In genomic region chr20:63370623-63371176, GRCh38 we compare ENCODE assay signal across 17 cellular contexts. TPM values are rescaled to one million over a fixed set of nuclear protein-coding genes. Genes with fewer than 3 reads are reported as not detected.
DNase-seq lines count a peak whose midpoint lies in the region; ATAC-seq and TF ChIP-seq lines count a peak whose summit lies in the region.
"Had no signal": no experiment of that assay in that cellular context is flagged by ENCODE, and none has a peak within 500 bp of the region (broad histone marks: within the 10 kb centered on the region; RNA-seq: fewer than 3 reads in every experiment).

No MANE protein-coding gene starts in this region.

- H3K27ac Mint-ChIP-seq in natural killer cell: no peak overlapping the region
- H3K27ac Mint-ChIP-seq: CD8-positive, alpha-beta memory T cell had no signal

- ATAC-seq in right cardiac atrium: peak; percentile 38 to 52
- ATAC-seq in natural killer cell: no peak
- ATAC-seq in GM21360 (IDR thresholded peaks at IDR 0.05; ENCODE audit: unreplicated experiment): no peak
- ATAC-seq: K562 had no signal

- no peaks in the 10 kb centered on the region for H3K9me3 ChIP-seq in right cardiac atrium (ENCODE audit: control insufficient read depth, low read length)
- H3K9me3 ChIP-seq: SJSA1 had no signal

- DNase-seq in NCI-H1694 treated with DMSO at 0.1 percent for 48 hours (lab: John Stamatoyannopoulos, UW) (peak; percentile 59), NCI-H1694 (lab: John Stamatoyannopoulos, UW) (no peak), G401 (ENCODE audit: low spot score) (peak; percentile 69), cerebellar cortex (ENCODE audit: low spot score) (peak; percentile 60), right cardiac atrium (peak in 2 of 3 donors; percentile 51 to 61), NCI-H446 (lab: John Stamatoyannopoulos, UW) (no peak), natural killer cell (no peak)
- DNase-seq: 8988T; CD8-positive, alpha-beta memory T cell; DND-41; GDM1; NCI-H510A treated with DMSO at 0.1 percent for 48 hours; SW 1271 had no signal

- H3K4me1 ChIP-seq in right cardiac atrium (ENCODE audit: control insufficient read depth, insufficient read depth, low read length): no peaks in the 10 kb centered on the region
- H3K4me1 ChIP-seq: SJSA1 had no signal

- intact Hi-C loops in right cardiac atrium (cut with DNase I) (no loop called here), natural killer cell (cut with micrococcal nuclease) (no loop called here)

- H3K27me3 Mint-ChIP-seq in natural killer cell (ENCODE audit: low read depth in 2 of 2): no peaks in the 10 kb centered on the region

- no peaks in the 10 kb centered on the region for H3K4me1 Mint-ChIP-seq in natural killer cell
- H3K4me1 Mint-ChIP-seq: CD8-positive, alpha-beta memory T cell had no signal

- TF ChIP-seq CTCF in natural killer cell (IDR thresholded peaks at IDR 0.05): no peak

- no peak overlapping the region for H3K27ac ChIP-seq in right cardiac atrium (ENCODE audit: low read length)
- H3K27ac ChIP-seq: SJSA1 had no signal

- H3K4me3 ChIP-seq in right cardiac atrium (ENCODE audit: low read length): no peak overlapping the region
- H3K4me3 ChIP-seq: K562, SJSA1 had no signal

- WGBS in right cardiac atrium: 23% methylated on average over 21 of the region's 21 CpGs

- no peaks in the 10 kb centered on the region for H3K27me3 ChIP-seq in right cardiac atrium (ENCODE audit: control insufficient read depth, insufficient read depth)

- H3K36me3 Mint-ChIP-seq in natural killer cell: no peaks in the 10 kb centered on the region
- H3K36me3 Mint-ChIP-seq: CD8-positive, alpha-beta memory T cell had no signal

- no peak overlapping the region for H3K4me3 Mint-ChIP-seq in natural killer cell
- H3K4me3 Mint-ChIP-seq: CD8-positive, alpha-beta memory T cell had no signal

- H3K9me3 Mint-ChIP-seq in natural killer cell: no peaks in the 10 kb centered on the region
- H3K9me3 Mint-ChIP-seq: CD8-positive, alpha-beta memory T cell had no signal

- in situ Hi-C loops in G401 (cut with HindIII; ENCODE audit: low sequenced_read_pairs): no loop called here

RNA-seq across cellular contexts. Expression of gene CHRNA4, which starts 9.6 kb away (rescaled TPM):
- 0.37 and 1.4 TPM in 2 replicates for total RNA-seq in G401 (2014; rRNA removed; shearing (Covaris generic))
- total RNA-seq in right cardiac atrium (under 1 TPM in 3 of 4 donors, not detected in 1; 0.17 to 0.54 (median 0.38) TPM), natural killer cell (not detected)
- 0.02 TPM for polyA plus RNA-seq in right cardiac atrium
- total RNA-seq: CD8-positive, alpha-beta memory T cell; K562; SJSA1 had no signal
- polyA plus RNA-seq: BJ; CD8-positive, alpha-beta memory T cell; K562 had no signal

Comparison
In these comparisons a context has a peak if more than half of its experiments do, and no peak if none do; other contexts are left out.
1. DNase-seq: peak in NCI-H1694 treated with DMSO at 0.1 percent for 48 hours (single experiment), G401 (single experiment), cerebellar cortex (single experiment) and right cardiac atrium (2 of 3); none in NCI-H1694 (single experiment), NCI-H446 (0 of 2) and natural killer cell (single experiment).
2. ATAC-seq: peak in right cardiac atrium (2 of 2); none in natural killer cell (0 of 3) and GM21360 (single experiment).